In genomic region chr5:151686673-151687378, GRCh38 we compare ENCODE assay signal across 8 cellular contexts. TPM values are rescaled to one million over a fixed set of nuclear protein-coding genes. Genes with fewer than 3 reads are reported as not detected.
DNase-seq lines count a peak whose midpoint lies in the region; ATAC-seq and TF ChIP-seq lines count a peak whose summit lies in the region.

SPARC (minus strand) TSS chr5:151686915; CDS start chr5:151676188, 10,727 bp downstream.

- no peaks in the 10 kb centered on the region for H4K20me1 ChIP-seq in neural cell (ENCODE audit: insufficient read depth)

- TF ChIP-seq CTCF in neural cell (IDR thresholded peaks at IDR 0.05; ENCODE audit: poor library complexity, severe bottlenecking) = no peak

- no peaks in the 10 kb centered on the region for H3K36me3 Mint-ChIP-seq in activated T-helper 17 cell treated with anti-CD3 and anti-CD28 coated beads, Interleukin-2, amount 50 U/mL, for 72 hours (ENCODE audit: low read depth)

- peak within 1 kb of the TSS; percentile 33 for H3K4me3 Mint-ChIP-seq in activated T-helper 17 cell treated with anti-CD3 and anti-CD28 coated beads, Interleukin-2, amount 50 U/mL, for 72 hours

- TF ChIP-seq EP300 in neural cell (conservative IDR thresholded peaks at IDR 0.05; ENCODE audit: poor library complexity, severe bottlenecking) = no peak

- peak within 1 kb of the TSS; percentile 36 for H2AFZ ChIP-seq in neural cell (ENCODE audit: low read depth, low read length)

- H3K4me3 ChIP-seq in HUES48 (ENCODE audit: low read depth, low read length) = peak within 1 kb of the TSS; percentile 84
- H3K4me3 ChIP-seq in neural cell (ENCODE audit: low read length) = peak within 1 kb of the TSS; percentile 61

- H3K9me3 ChIP-seq in HUES48 (ENCODE audit: control insufficient read depth, insufficient read depth, low read length) (no peaks in the 10 kb centered on the region), neural cell (ENCODE audit: low read length) (no peaks in the 10 kb centered on the region)

- peaks cover 42% of the 10 kb centered on the region for H3K27me3 Mint-ChIP-seq in activated T-helper 17 cell treated with anti-CD3 and anti-CD28 coated beads, Interleukin-2, amount 50 U/mL, for 72 hours

- H3K36me3 ChIP-seq in HUES48 (ENCODE audit: control insufficient read depth, insufficient read depth, low read length) = peaks cover under 1% of the 10 kb centered on the region
- H3K36me3 ChIP-seq in neural cell (ENCODE audit: insufficient read depth, low read length) = no peaks in the 10 kb centered on the region

- no peaks in the 10 kb centered on the region for H3K9me2 ChIP-seq in neural cell (ENCODE audit: insufficient read depth, low read length)

- no peaks in the 10 kb centered on the region for H3K27me3 ChIP-seq in HUES48 (ENCODE audit: control insufficient read depth, insufficient read depth, low read length)
- H3K27me3 ChIP-seq in neural cell (ENCODE audit: insufficient read depth, low read depth, low read length) = no peaks in the 10 kb centered on the region

- H3K4me1 Mint-ChIP-seq in activated T-helper 17 cell treated with anti-CD3 and anti-CD28 coated beads, Interleukin-2, amount 50 U/mL, for 72 hours = no peaks in the 10 kb centered on the region

- H3K4me1 ChIP-seq in HUES48 (ENCODE audit: control insufficient read depth, insufficient read depth, low read length) = peaks cover 37% of the 10 kb centered on the region

- H3K9ac ChIP-seq in HUES48 (ENCODE audit: low read depth, low read length) (peak within 1 kb of the TSS; percentile 64), neural cell (ENCODE audit: low read length) (peak within 1 kb of the TSS; percentile 27)

- ATAC-seq in GM21360 (IDR thresholded peaks at IDR 0.05; ENCODE audit: unreplicated experiment) = peak; percentile 80
- ATAC-seq in activated T-helper 17 cell treated with anti-CD3 and anti-CD28 coated beads, Interleukin-2, amount 50 U/mL, for 72 hours (replicated peaks) = peak; percentile 53

- no peak for TF ChIP-seq RAD21 in neural cell (conservative IDR thresholded peaks at IDR 0.05)

- H3K4me2 ChIP-seq in neural cell (ENCODE audit: low read length) = peak within 1 kb of the TSS; percentile 34

- H3K79me2 ChIP-seq in neural cell (replicated peaks; ENCODE audit: insufficient read depth, low read length) = peaks cover 14% of the 10 kb centered on the region

- DNase-seq in COLO829 (ENCODE audit: low spot score) = peak; percentile 50
- DNase-seq in globus pallidus (ENCODE audit: low spot score) = peak; percentile 80
- no peak for DNase-seq in stimulated activated CD4-positive, alpha-beta T cell treated with anti-CD3 and anti-CD28 coated beads, Interleukin-12 subunit alpha, Interleukin-12 subunit beta, amount 100 ng/mL, for 4 hours
- no peak for DNase-seq in NCI-H187 treated with DMSO at 0.1 percent for 48 hours (lab: John Stamatoyannopoulos, UW)

- no peak within 1 kb of the TSS for H3K27ac Mint-ChIP-seq in activated T-helper 17 cell treated with anti-CD3 and anti-CD28 coated beads, Interleukin-2, amount 50 U/mL, for 72 hours

- H3F3A ChIP-seq in neural cell (ENCODE audit: insufficient read depth, low read length, poor library complexity, severe bottlenecking) = no peaks in the 10 kb centered on the region

- H3K9me3 Mint-ChIP-seq in activated T-helper 17 cell treated with anti-CD3 and anti-CD28 coated beads, Interleukin-2, amount 50 U/mL, for 72 hours = no peaks in the 10 kb centered on the region

- H3K27ac ChIP-seq in HUES48 (ENCODE audit: low read depth, low read length) (peak within 1 kb of the TSS; percentile 95), neural cell (ENCODE audit: low read length) (no peak within 1 kb of the TSS)

TF ChIP-seq in neural cell, 6 proteins besides CTCF, POLR2A, EP300 and RAD21:
- TF ChIP-seq EZH2 (IDR thresholded peaks at IDR 0.05; ENCODE audit: borderline replicate concordance, insufficient read depth, low read length, poor library complexity, severe bottlenecking) = no peak
- no peak for TF ChIP-seq REST (IDR thresholded peaks at IDR 0.05; ENCODE audit: borderline replicate concordance)
- no peak for TF ChIP-seq POLR2AphosphoS5 (IDR thresholded peaks at IDR 0.05)
- no peak for TF ChIP-seq TAF1 (IDR thresholded peaks at IDR 0.05; ENCODE audit: low read depth)
- no peak for TF ChIP-seq MXI1 (conservative IDR thresholded peaks at IDR 0.05; ENCODE audit: poor library complexity, severe bottlenecking)
- no peak for TF ChIP-seq SMC3 (conservative IDR thresholded peaks at IDR 0.05; ENCODE audit: poor library complexity)

RNA-seq across cellular contexts. Expression of gene SPARC, which starts in this region (rescaled TPM):
- under 1 TPM in 1 of 2 donors, not detected in 1; 0.26 TPM for total RNA-seq in activated T-helper 17 cell treated with anti-CD3 and anti-CD28 coated beads, Interleukin-2, amount 50 U/mL, for 72 hours
- 15.3 and 17.7 TPM in 2 replicates for polyA plus RNA-seq in neural cell
- polyA minus RNA-seq in neural cell = 6.8 and 8.2 TPM in 2 replicates

Comparison
In these comparisons a context has a peak if more than half of its experiments do, and no peak if none do; other contexts are left out.
1. Peak in ATAC-seq in activated T-helper 17 cell treated with anti-CD3 and anti-CD28 coated beads, Interleukin-2, amount 50 U/mL, for 72 hours; RNA of the gene not detected or under 1 TPM.
2. DNase-seq: peak in COLO829 (single experiment) and globus pallidus (single experiment); none in stimulated activated CD4-positive, alpha-beta T cell treated with anti-CD3 and anti-CD28 coated beads, Interleukin-12 subunit alpha, Interleukin-12 subunit beta, amount 100 ng/mL, for 4 hours (single experiment) and NCI-H187 treated with DMSO at 0.1 percent for 48 hours (single experiment).